8 cellular contexts compared by ENCODE assay signal in genomic region chr15:62048254-62048653, GRCh38. TPM values are rescaled to one million over a fixed set of nuclear protein-coding genes. Genes with fewer than 3 reads are reported as not detected.
"Had no signal": no experiment of that assay in that cellular context is flagged by ENCODE, and none has a peak within 500 bp of the region (broad histone marks: within the 10 kb centered on the region; RNA-seq: fewer than 3 reads in every experiment).

No MANE protein-coding gene starts in this region.

RNA-seq across cellular contexts. Expression of gene C2CD4A, which starts 18.5 kb away (rescaled TPM):
- total RNA-seq: OCI-LY7, Right ventricle myocardium inferior, Right ventricle myocardium superior, RPMI7951, SJSA1, SK-MEL-5, T-cell had no signal
- polyA plus RNA-seq: SK-N-SH had no signal
